1 cellular context compared by ENCODE assay signal in the genomic region with DNA sequence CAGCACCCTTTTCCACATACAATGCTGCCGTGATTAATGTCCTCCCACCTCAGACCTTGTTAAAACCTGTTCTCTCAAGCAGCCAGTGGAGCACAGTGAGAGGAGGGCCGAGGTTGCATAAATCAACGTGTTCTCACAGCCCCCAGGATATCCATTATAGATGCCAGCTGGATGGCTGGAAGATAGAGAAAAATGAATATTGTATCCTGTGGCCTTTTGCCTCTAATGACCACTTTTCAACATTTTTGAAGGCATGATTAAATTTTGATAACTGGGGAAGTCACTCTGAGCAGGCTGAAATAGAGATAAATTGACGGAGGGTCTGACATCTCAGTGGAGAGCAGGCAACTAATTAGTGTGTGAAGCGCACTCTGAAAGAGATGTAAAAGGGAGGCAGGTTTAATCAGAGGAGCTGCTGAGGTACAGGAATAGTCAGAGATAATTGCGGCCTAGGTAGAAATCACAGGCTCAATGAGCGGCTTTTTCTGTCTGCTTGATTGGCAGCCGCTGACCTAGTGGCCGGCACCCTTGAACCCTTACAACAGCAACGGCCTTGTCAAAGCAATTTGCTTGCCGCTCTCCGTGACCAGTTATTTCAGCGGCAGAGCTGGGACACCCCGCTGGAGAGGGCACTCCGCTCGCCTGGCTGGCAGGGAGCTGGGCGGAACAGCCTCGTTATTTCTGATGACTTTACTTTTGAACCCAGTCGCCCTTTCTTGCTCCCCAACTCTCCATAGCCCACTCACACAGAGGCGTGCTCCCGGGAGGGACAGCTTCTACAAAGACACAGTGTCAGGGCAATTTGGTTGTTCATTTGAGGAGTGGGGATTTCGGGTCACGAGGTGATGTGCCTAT.
TF ChIP-seq lines count a peak whose summit lies in the region.

No MANE protein-coding gene starts in this region.

TF ChIP-seq in SK-N-SH treated with all-trans-retinoic acid at 6 μM for 48 hours, 23 proteins besides CTCF, POLR2A, EP300 and RAD21 (continued from another document):
- TF ChIP-seq TSHZ2 (CRISPR knock-in tag; IDR thresholded peaks at IDR 0.05), result peak; percentile 56; the same call in 1 of the 2 replicates
- TF ChIP-seq OSR1 (CRISPR knock-in tag; IDR thresholded peaks at IDR 0.05), result no peak
- TF ChIP-seq ZNF8 (CRISPR knock-in tag; IDR thresholded peaks at IDR 0.05), result 0 out of 2 replicates have a peak, but pooled peaks have one; percentile 28
- TF ChIP-seq ZNF565 (CRISPR knock-in tag; conservative IDR thresholded peaks at IDR 0.05; ENCODE audit: low read depth), result no peak
- no peak for TF ChIP-seq TOX (CRISPR knock-in tag; IDR thresholded peaks at IDR 0.05; ENCODE audit: borderline replicate concordance)
- TF ChIP-seq, protein P1, sequence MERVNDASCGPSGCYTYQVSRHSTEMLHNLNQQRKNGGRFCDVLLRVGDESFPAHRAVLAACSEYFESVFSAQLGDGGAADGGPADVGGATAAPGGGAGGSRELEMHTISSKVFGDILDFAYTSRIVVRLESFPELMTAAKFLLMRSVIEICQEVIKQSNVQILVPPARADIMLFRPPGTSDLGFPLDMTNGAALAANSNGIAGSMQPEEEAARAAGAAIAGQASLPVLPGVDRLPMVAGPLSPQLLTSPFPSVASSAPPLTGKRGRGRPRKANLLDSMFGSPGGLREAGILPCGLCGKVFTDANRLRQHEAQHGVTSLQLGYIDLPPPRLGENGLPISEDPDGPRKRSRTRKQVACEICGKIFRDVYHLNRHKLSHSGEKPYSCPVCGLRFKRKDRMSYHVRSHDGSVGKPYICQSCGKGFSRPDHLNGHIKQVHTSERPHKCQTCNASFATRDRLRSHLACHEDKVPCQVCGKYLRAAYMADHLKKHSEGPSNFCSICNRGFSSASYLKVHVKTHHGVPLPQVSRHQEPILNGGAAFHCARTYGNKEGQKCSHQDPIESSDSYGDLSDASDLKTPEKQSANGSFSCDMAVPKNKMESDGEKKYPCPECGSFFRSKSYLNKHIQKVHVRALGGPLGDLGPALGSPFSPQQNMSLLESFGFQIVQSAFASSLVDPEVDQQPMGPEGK (CRISPR knock-in tag; IDR thresholded peaks at IDR 0.05; ENCODE audit: borderline replicate concordance), result no peak
- TF ChIP-seq, protein P2, sequence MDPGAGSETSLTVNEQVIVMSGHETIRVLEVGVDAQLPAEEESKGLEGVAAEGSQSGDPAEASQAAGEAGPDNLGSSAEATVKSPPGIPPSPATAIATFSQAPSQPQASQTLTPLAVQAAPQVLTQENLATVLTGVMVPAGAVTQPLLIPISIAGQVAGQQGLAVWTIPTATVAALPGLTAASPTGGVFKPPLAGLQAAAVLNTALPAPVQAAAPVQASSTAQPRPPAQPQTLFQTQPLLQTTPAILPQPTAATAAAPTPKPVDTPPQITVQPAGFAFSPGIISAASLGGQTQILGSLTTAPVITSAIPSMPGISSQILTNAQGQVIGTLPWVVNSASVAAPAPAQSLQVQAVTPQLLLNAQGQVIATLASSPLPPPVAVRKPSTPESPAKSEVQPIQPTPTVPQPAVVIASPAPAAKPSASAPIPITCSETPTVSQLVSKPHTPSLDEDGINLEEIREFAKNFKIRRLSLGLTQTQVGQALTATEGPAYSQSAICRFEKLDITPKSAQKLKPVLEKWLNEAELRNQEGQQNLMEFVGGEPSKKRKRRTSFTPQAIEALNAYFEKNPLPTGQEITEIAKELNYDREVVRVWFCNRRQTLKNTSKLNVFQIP (CRISPR knock-in tag; IDR thresholded peaks at IDR 0.05; ENCODE audit: borderline replicate concordance, low read depth), result no peak
- no peak for TF ChIP-seq BACH2 (CRISPR knock-in tag; IDR thresholded peaks at IDR 0.05; ENCODE audit: borderline replicate concordance)
